In the genomic region with DNA sequence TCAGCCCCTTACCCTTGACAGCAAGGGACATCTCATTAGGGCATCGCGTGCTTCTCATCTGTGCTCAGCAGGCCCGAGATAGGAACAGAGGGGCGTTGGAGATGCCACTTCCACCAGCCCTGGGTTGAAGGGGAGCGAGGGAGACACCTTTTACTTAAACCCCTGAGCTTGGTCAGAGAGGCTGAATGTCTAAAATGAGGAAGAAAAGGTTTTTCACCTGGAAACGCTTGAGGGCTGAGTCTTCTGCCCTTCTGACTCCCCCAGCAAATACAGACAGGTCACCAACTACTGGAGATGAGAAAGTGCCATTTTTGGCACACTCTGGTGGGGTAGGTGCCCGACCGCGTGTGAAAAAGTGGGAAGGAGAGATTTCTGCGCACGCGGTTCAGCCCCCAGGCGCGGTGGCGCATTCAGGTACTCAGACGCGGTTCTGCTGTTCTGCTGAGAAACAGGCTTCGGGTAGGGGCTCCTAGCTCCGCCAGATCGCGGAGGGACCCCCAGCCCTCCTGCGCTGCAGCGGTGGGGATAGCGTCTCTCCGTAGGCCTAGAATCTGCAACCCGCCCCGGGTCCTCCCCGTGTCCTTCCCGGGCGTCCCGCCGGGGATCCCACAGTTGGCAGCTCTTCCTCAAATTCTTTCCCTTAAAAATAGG, we compare ENCODE assay signal across 20 cellular contexts. TPM values are rescaled to one million over a fixed set of nuclear protein-coding genes. Genes with fewer than 3 reads are reported as not detected.
"Had no signal": no experiment of that assay in that cellular context is flagged by ENCODE, and none has a peak within 500 bp of the region (broad histone marks: within the 10 kb centered on the region; RNA-seq: fewer than 3 reads in every experiment).

No MANE protein-coding gene starts in this region.

- H3K9me3 ChIP-seq: ascending aorta, gastrocnemius medialis, left lung, tibial nerve, vagina had no signal

- H3K4me3 Mint-ChIP-seq: nephron progenitor cell had no signal

- H3K27ac ChIP-seq: ascending aorta, coronary artery, gastrocnemius medialis, left lung, tibial nerve, vagina had no signal

- DNase-seq: activated CD4-positive, alpha-beta T cell treated with anti-CD3 and anti-CD28 coated beads for 4 hours; activated CD8-positive, alpha-beta memory T cell treated with anti-CD3 and anti-CD28 coated beads, Interleukin-2, amount 50 U/mL, for 4 hours; erythroblast; gastrocnemius medialis; kidney; left lung; mammary epithelial cell; occipital lobe; stimulated activated CD4-positive, alpha-beta T cell treated with anti-CD3 and anti-CD28 coated beads, Interleukin-12 subunit alpha, Interleukin-12 subunit beta, amount 100 ng/mL, for 4 hours; stimulated activated CD4-positive, alpha-beta T cell treated with anti-CD3 and anti-CD28 coated beads, Interleukin-1b, Interleukin-23, amount 100 ng/mL, for 48 hours; stimulated activated CD8-positive, alpha-beta memory T cell treated with anti-CD3 and anti-CD28 coated beads, Interleukin-4, amount 100 ng/mL, for 48 hours; stimulated activated naive CD8-positive, alpha-beta T cell treated with anti-CD3 and anti-CD28 coated beads, Interleukin-15, Interleukin-2, amounts not matched to agents 100 U/mL and 50 U/mL, for 24 hours; T-helper 2 cell had no signal

- ATAC-seq: gastrocnemius medialis; left lung; stimulated activated naive CD8-positive, alpha-beta T cell treated with anti-CD3 and anti-CD28 coated beads, Interleukin-15, Interleukin-2, amounts not matched to agents 100 U/mL and 50 U/mL, for 24 hours had no signal

- H3K4me3 ChIP-seq: ascending aorta, coronary artery, gastrocnemius medialis, left lung, tibial nerve, vagina had no signal

- H3K27ac Mint-ChIP-seq: nephron progenitor cell, progenitor cell of endocrine pancreas had no signal

- H3K36me3 ChIP-seq: ascending aorta, gastrocnemius medialis, left lung, tibial nerve, vagina had no signal

- H3K4me1 ChIP-seq: ascending aorta, gastrocnemius medialis, vagina had no signal

RNA-seq across cellular contexts. Expression of gene SHOX, which starts 3.2 kb away (rescaled TPM):
- total RNA-seq: ascending aorta, kidney, left lung, mammary epithelial cell, myocyte, progenitor cell of endocrine pancreas, vagina had no signal
- polyA plus RNA-seq: mammary epithelial cell had no signal
